ENCODE assay signal across 17 cellular contexts in genomic region chr19:49609499-49610092, GRCh38. TPM values are rescaled to one million over a fixed set of nuclear protein-coding genes. Genes with fewer than 3 reads are reported as not detected.
A peak's percentile ranks its signal among the peaks of the same experiment; 100 is the strongest.
DNase-seq lines count a peak whose midpoint lies in the region; ATAC-seq, FAIRE-seq and TF ChIP-seq lines count a peak whose summit lies in the region.
"Had no signal": no experiment of that assay in that cellular context is flagged by ENCODE, and none has a peak within 500 bp of the region (broad histone marks: within the 10 kb centered on the region; RNA-seq: fewer than 3 reads in every experiment).

No MANE protein-coding gene starts in this region.

- H3K4ac ChIP-seq in trophoblast cell (ENCODE audit: low read depth, low read length) = peak overlapping the region; percentile 27

- peaks cover 57% of the 10 kb centered on the region for H3K36me3 Mint-ChIP-seq in CD8-positive, alpha-beta T cell
- H3K36me3 Mint-ChIP-seq in astrocyte (ENCODE audit: low read depth, unreplicated experiment) = peaks cover 6% of the 10 kb centered on the region
- H3K36me3 Mint-ChIP-seq: IgD-negative memory B cell had no signal

- H4K91ac ChIP-seq in trophoblast cell (ENCODE audit: low read depth, low read length) = no peak overlapping the region

- no peak for TF ChIP-seq CTCF in CD8-positive, alpha-beta T cell (IDR thresholded peaks at IDR 0.05)
- TF ChIP-seq CTCF in GM20000 (IDR thresholded peaks at IDR 0.05; ENCODE audit: extremely low read depth, missing control alignments) = no peak
- no peak for TF ChIP-seq CTCF in astrocyte (IDR thresholded peaks at IDR 0.05; ENCODE audit: insufficient read depth, low read depth, low read length)
- no peak for TF ChIP-seq CTCF in gastroesophageal sphincter (IDR thresholded peaks at IDR 0.05)
- TF ChIP-seq CTCF in D721Med (IDR thresholded peaks at IDR 0.05; ENCODE audit: insufficient read depth, missing control alignments) = no peak

- H3K9ac ChIP-seq in astrocyte (ENCODE audit: low read length) (no peak overlapping the region), trophoblast cell (ENCODE audit: low read length) (no peak overlapping the region)
- H3K9ac ChIP-seq: KMS-11 had no signal

- H3K14ac ChIP-seq in trophoblast cell (ENCODE audit: low read length) = no peak overlapping the region

- peaks cover 6% of the 10 kb centered on the region for H3K4me1 ChIP-seq in CD8-positive, alpha-beta T cell (ENCODE audit: insufficient read depth, low read length)
- H3K4me1 ChIP-seq in astrocyte (ENCODE audit: insufficient read depth, low read length) (peaks cover 17% of the 10 kb centered on the region), trophoblast cell (ENCODE audit: control insufficient read depth in 1 of 2, insufficient read depth in 2 of 2, low read length in 2 of 2) (peaks cover 2 to 3% of the 10 kb centered on the region in 2 experiments), gastroesophageal sphincter (peaks cover 0 to 34% (median 8%) of the 10 kb centered on the region in 3 donors)
- H3K4me1 ChIP-seq: BE2C had no signal

- no peak overlapping the region for H3K4me2 ChIP-seq in astrocyte (ENCODE audit: low read length)
- no peak overlapping the region for H3K4me2 ChIP-seq in trophoblast cell (ENCODE audit: low read length)
- H3K4me2 ChIP-seq: A549, KMS-11 had no signal

- no CpG with 5 or more reads among the region's 12 CpGs for WGBS in trophoblast cell (ENCODE audit: extremely low coverage, insufficient coverage, insufficient read length)
- WGBS in gastroesophageal sphincter (ENCODE audit: low coverage in 1 of 2), 2 donors = 90 to 92% methylated on average over 4 to 8 of the region's 12 CpGs

- peak overlapping the region; percentile 41 for H3K27ac Mint-ChIP-seq in CD8-positive, alpha-beta T cell
- H3K27ac Mint-ChIP-seq in astrocyte (ENCODE audit: unreplicated experiment) = peak overlapping the region; percentile 18

- no peak overlapping the region for H2BK5ac ChIP-seq in trophoblast cell (ENCODE audit: low read depth, low read length, poor library complexity)

- CTCF ChIA-PET in CD8-positive, alpha-beta T cell (lab: Charles Lee) = interaction anchor here (0.5 kb wide), 1 partner anchor 10 kb away, joined by 3 read pairs; no protein-coding TSS in a partner anchor

- peaks cover 25% of the 10 kb centered on the region for H3K4me1 Mint-ChIP-seq in CD8-positive, alpha-beta T cell (ENCODE audit: low read depth)
- peaks cover 16% of the 10 kb centered on the region for H3K4me1 Mint-ChIP-seq in astrocyte (ENCODE audit: low read depth, unreplicated experiment)

- no peak for FAIRE-seq in astrocyte (lab: Jason Lieb, UNC)
- FAIRE-seq in D721Med (lab: Jason Lieb, UNC) = no peak
- FAIRE-seq: A549, G401.6, GM12892 had no signal

- no peak overlapping the region for H4K8ac ChIP-seq in trophoblast cell (ENCODE audit: low read depth, low read length)

- no peak overlapping the region for H3K23ac ChIP-seq in trophoblast cell (ENCODE audit: low read length)

- no peaks in the 10 kb centered on the region for H3K79me1 ChIP-seq in trophoblast cell (ENCODE audit: low read length)

- H3K18ac ChIP-seq in trophoblast cell (ENCODE audit: low read length) = peak overlapping the region; percentile 38

- H3K79me2 ChIP-seq in astrocyte (ENCODE audit: insufficient read depth, low read length) = peaks cover 82% of the 10 kb centered on the region
- H3K79me2 ChIP-seq in trophoblast cell (ENCODE audit: control insufficient read depth, insufficient read depth, low read length, poor library complexity) = peaks cover 4% of the 10 kb centered on the region

- H2AFZ ChIP-seq in astrocyte (ENCODE audit: low read depth, low read length) (no peak overlapping the region), trophoblast cell (ENCODE audit: insufficient read depth, low read length, poor library complexity) (no peak overlapping the region)

- peaks cover 70% of the 10 kb centered on the region for H4K20me1 ChIP-seq in astrocyte (ENCODE audit: insufficient read depth, low read length)

- ATAC-seq in CD8-positive, alpha-beta T cell = no peak
- ATAC-seq in gastroesophageal sphincter = no peak
- ATAC-seq: A549, HCT116 had no signal

- no peak for DNase-seq in CD8-positive, alpha-beta T cell
- DNase-seq in GM20000 (ENCODE audit: low spot score) (peak; percentile 4), astrocyte (ENCODE audit: low read depth) (no peak), trophoblast cell (no peak), C1 segment of cervical spinal cord (lab: John Stamatoyannopoulos, UW) (no peak), D721Med (ENCODE audit: insufficient read length, low spot score) (no peak)
- DNase-seq: BE2C, DMS153, DMS79 treated with DMSO at 0.1 percent for 48 hours, EL had no signal

- H3K36me3 ChIP-seq in CD8-positive, alpha-beta T cell (ENCODE audit: insufficient read depth, low read length) = peaks cover 10% of the 10 kb centered on the region
- H3K36me3 ChIP-seq in astrocyte (ENCODE audit: insufficient read depth, low read length) (peaks cover 13% of the 10 kb centered on the region), trophoblast cell (ENCODE audit: control insufficient read depth in 1 of 2, insufficient read depth in 2 of 2, low read length in 2 of 2) (peaks cover 51 to 60% of the 10 kb centered on the region in 2 experiments), gastroesophageal sphincter (peaks cover 0 to 88% of the 10 kb centered on the region in 2 donors)

- TF ChIP-seq EP300 in gastroesophageal sphincter (IDR thresholded peaks at IDR 0.05) = no peak

- POLR2A ChIA-PET in CD8-positive, alpha-beta T cell (lab: Charles Lee) = no interaction called here

- no peaks in the 10 kb centered on the region for H3K9me3 ChIP-seq in CD8-positive, alpha-beta T cell (ENCODE audit: low read length)
- no peaks in the 10 kb centered on the region for H3K9me3 ChIP-seq in astrocyte (ENCODE audit: insufficient read depth, low read depth, low read length)
- peaks cover 2% of the 10 kb centered on the region for H3K9me3 ChIP-seq in trophoblast cell (ENCODE audit: insufficient read depth, low read depth, low read length)
- H3K9me3 ChIP-seq in gastroesophageal sphincter = no peaks in the 10 kb centered on the region
- H3K9me3 ChIP-seq: A549, BE2C had no signal

- H3K27ac ChIP-seq in CD8-positive, alpha-beta T cell (ENCODE audit: low read depth, low read length) = no peak overlapping the region
- H3K27ac ChIP-seq in astrocyte (ENCODE audit: low read depth, low read length) (no peak overlapping the region), trophoblast cell (ENCODE audit: low read depth, low read length) (no peak overlapping the region), gastroesophageal sphincter (no peak overlapping the region)
- H3K27ac ChIP-seq: A549, KMS-11 had no signal

- intact Hi-C loops in CD8-positive, alpha-beta T cell (cut with DNase I, micrococcal nuclease) = no loop called here

- H2BK120ac ChIP-seq in trophoblast cell (ENCODE audit: insufficient read depth, low read length, poor library complexity) = no peak overlapping the region

- H4K12ac ChIP-seq in trophoblast cell (ENCODE audit: low read depth, low read length) = no peak overlapping the region

- no peaks in the 10 kb centered on the region for H3K27me3 ChIP-seq in CD8-positive, alpha-beta T cell (ENCODE audit: insufficient read depth, low read length)
- H3K27me3 ChIP-seq in astrocyte (ENCODE audit: insufficient read depth, low read length) (no peaks in the 10 kb centered on the region), trophoblast cell (ENCODE audit: insufficient read depth, low read length) (no peaks in the 10 kb centered on the region), gastroesophageal sphincter (no peaks in the 10 kb centered on the region)
- H3K27me3 ChIP-seq: BE2C had no signal

- no peak for TF ChIP-seq POLR2A in gastroesophageal sphincter (IDR thresholded peaks at IDR 0.05)

- H3K4me3 ChIP-seq in CD8-positive, alpha-beta T cell (ENCODE audit: low read depth, low read length) = no peak overlapping the region
- no peak overlapping the region for H3K4me3 ChIP-seq in astrocyte (ENCODE audit: insufficient read depth, low read depth, low read length)
- no peak overlapping the region for H3K4me3 ChIP-seq in trophoblast cell (ENCODE audit: low read depth, low read length)
- H3K4me3 ChIP-seq in gastroesophageal sphincter = no peak overlapping the region
- H3K4me3 ChIP-seq: A549 had no signal

- no peak overlapping the region for H2AK5ac ChIP-seq in trophoblast cell (ENCODE audit: low read length)

- no peaks in the 10 kb centered on the region for H3K27me3 Mint-ChIP-seq in CD8-positive, alpha-beta T cell (ENCODE audit: low read depth)
- no peaks in the 10 kb centered on the region for H3K27me3 Mint-ChIP-seq in astrocyte (ENCODE audit: low read depth, unreplicated experiment)
- H3K27me3 Mint-ChIP-seq: IgD-negative memory B cell had no signal

- H3K4me3 Mint-ChIP-seq in CD8-positive, alpha-beta T cell = no peak overlapping the region
- no peak overlapping the region for H3K4me3 Mint-ChIP-seq in astrocyte (ENCODE audit: unreplicated experiment)
- H3K4me3 Mint-ChIP-seq: IgD-negative memory B cell had no signal

- H3K9me3 Mint-ChIP-seq in CD8-positive, alpha-beta T cell = no peaks in the 10 kb centered on the region
- H3K9me3 Mint-ChIP-seq in astrocyte (ENCODE audit: unreplicated experiment) = peaks cover 2% of the 10 kb centered on the region
- H3K9me3 Mint-ChIP-seq: IgD-negative memory B cell had no signal

- no peak overlapping the region for H2BK12ac ChIP-seq in trophoblast cell (ENCODE audit: low read length)

RNA-seq across cellular contexts. Expression of gene PRR12, which starts 18.6 kb away (rescaled TPM):
- total RNA-seq in CD8-positive, alpha-beta T cell = 10 to 100 TPM; 26.2 to 28.9 TPM
- total RNA-seq in astrocyte = 29.7 and 29.9 TPM in 2 replicates
- 12.9 and 13.4 TPM in 2 replicates for polyA plus RNA-seq in trophoblast cell (2013)
- total RNA-seq in gastroesophageal sphincter = 10 to 100 TPM in 3 of 4 donors, 1 to 10 TPM in 1; 9.3 to 24.1 (median 14.8) TPM

RNA-seq across cellular contexts. Expression of gene PRRG2, which starts 28.5 kb away (rescaled TPM):
- total RNA-seq in CD8-positive, alpha-beta T cell = 1 to 10 TPM in 1 of 2 experiments, under 1 TPM in 1; 0.52 to 1.4 TPM
- total RNA-seq in astrocyte (0.89 and 1.3 TPM in 2 replicates), gastroesophageal sphincter (1 to 10 TPM in 2 of 4 donors, not detected in 2; 1.0 to 1.1 TPM)
- 5.6 and 6.7 TPM in 2 replicates for polyA plus RNA-seq in trophoblast cell (2013)

RNA-seq across cellular contexts. Expression of gene NOSIP, which starts 29.2 kb away (rescaled TPM):
- total RNA-seq in CD8-positive, alpha-beta T cell = 100 to 1,000 TPM; 103 to 110 TPM
- total RNA-seq in astrocyte = 74.6 and 83.8 TPM in 2 replicates
- 47.8 and 53.3 TPM in 2 replicates for polyA plus RNA-seq in trophoblast cell (2013)
- 10 to 100 TPM; 45.5 to 59.6 (median 51.8) TPM for total RNA-seq in gastroesophageal sphincter

RNA-seq across cellular contexts. Expression of gene RRAS, which starts 30.3 kb away (rescaled TPM):
- 1 to 10 TPM; 3.6 to 4.9 TPM for total RNA-seq in CD8-positive, alpha-beta T cell
- total RNA-seq in astrocyte (94.7 and 104 TPM in 2 replicates), gastroesophageal sphincter (100 to 1,000 TPM; 100 to 162 (median 136) TPM)
- 43.3 and 43.8 TPM in 2 replicates for polyA plus RNA-seq in trophoblast cell (2013)

RNA-seq across cellular contexts. Expression of gene SCAF1, which starts 32.4 kb away (rescaled TPM):
- total RNA-seq in CD8-positive, alpha-beta T cell = 10 to 100 TPM; 30.2 to 33.3 TPM
- total RNA-seq in astrocyte (105 and 107 TPM in 2 replicates), gastroesophageal sphincter (10 to 100 TPM; 18.2 to 37.5 (median 18.5) TPM)
- 59.7 and 62.7 TPM in 2 replicates for polyA plus RNA-seq in trophoblast cell (2013)
